In the genomic region with DNA sequence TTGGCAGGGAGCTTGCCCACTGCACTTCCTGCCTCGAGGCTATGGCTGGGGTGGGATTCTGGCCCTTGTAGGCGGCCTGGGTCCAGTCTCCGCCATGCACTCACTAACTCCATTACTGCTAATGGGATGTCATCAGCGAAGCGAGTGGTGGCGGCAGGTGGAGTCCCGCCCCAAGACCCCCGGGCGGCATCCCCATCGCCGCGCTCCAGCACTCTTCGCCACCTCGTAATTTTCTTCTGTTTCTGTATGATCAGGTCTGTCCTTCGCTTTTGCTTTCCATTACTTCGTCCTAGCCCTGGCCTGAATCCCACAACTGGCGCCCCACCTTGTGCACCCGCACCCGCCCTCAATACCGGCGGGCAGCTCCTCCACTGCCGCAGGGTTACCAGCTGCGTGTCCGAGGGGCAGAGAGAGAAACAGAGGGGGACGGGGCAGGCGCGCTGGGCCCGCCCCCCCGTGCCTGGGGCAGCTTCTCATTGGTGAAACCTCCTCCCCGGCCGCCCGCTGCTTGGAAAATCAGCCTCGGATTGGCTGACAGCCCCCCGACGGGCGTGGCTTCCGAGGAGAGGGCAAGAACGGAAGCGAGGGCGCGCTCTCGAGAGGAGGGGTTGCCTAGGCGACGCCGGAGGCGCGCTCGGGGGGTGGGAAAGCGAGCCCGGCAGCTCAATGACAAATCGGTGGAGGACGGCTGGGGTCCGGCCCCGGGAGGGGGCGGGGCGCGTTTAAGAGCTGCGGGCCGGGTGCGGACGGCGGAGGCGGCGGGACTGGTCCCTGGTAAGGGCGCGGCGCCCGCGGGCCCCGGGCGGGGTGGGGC, we compare ENCODE assay signal across 8 cellular contexts. TPM values are rescaled to one million over a fixed set of nuclear protein-coding genes. Genes with fewer than 3 reads are reported as not detected.
DNase-seq lines count a peak whose midpoint lies in the region; ATAC-seq and TF ChIP-seq lines count a peak whose summit lies in the region.

A gene with protein sequence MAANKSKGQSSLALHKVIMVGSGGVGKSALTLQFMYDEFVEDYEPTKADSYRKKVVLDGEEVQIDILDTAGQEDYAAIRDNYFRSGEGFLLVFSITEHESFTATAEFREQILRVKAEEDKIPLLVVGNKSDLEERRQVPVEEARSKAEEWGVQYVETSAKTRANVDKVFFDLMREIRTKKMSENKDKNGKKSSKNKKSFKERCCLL (plus strand): TSS at position 646 of the 814 bp plus-strand sequence. CDS start 25,813 bp downstream, outside the sequence.

- ATAC-seq in HG02885 (IDR thresholded peaks at IDR 0.05; ENCODE audit: poor library complexity, unreplicated experiment): peak; percentile 95
- peak; percentile 95 for ATAC-seq in T-helper 17 cell

- H3K27ac ChIP-seq in left ventricle myocardium inferior (replicated peaks) (peak within 1 kb of the TSS; percentile 98), prostate gland (peak within 1 kb of the TSS; percentile 87 to 94), urinary bladder (ENCODE audit: low read depth) (peak within 1 kb of the TSS; percentile 84)

- H3K36me3 Mint-ChIP-seq in T-helper 17 cell (ENCODE audit: low read depth): peaks cover 8% of the 10 kb centered on the region

- no peaks in the 10 kb centered on the region for H3K9me3 ChIP-seq in T-helper 17 cell (ENCODE audit: control insufficient read depth, low read length, poor library complexity, severe bottlenecking)
- H3K9me3 ChIP-seq in left ventricle myocardium inferior (replicated peaks): no peaks in the 10 kb centered on the region
- H3K9me3 ChIP-seq in prostate gland: no peaks in the 10 kb centered on the region

- peaks cover 52% of the 10 kb centered on the region for H3K4me1 Mint-ChIP-seq in T-helper 17 cell

- peak within 1 kb of the TSS; percentile 91 for H3K27ac Mint-ChIP-seq in T-helper 17 cell

- peak within 1 kb of the TSS; percentile 75 for H3K4me3 ChIP-seq in left ventricle myocardium inferior
- peak within 1 kb of the TSS; percentile 88 to 95 for H3K4me3 ChIP-seq in prostate gland
- peak within 1 kb of the TSS; percentile 91 for H3K4me3 ChIP-seq in urinary bladder (ENCODE audit: low read depth, low read length)

- no peaks in the 10 kb centered on the region for H3K36me3 ChIP-seq in left ventricle myocardium inferior
- no peaks in the 10 kb centered on the region for H3K36me3 ChIP-seq in prostate gland
- H3K36me3 ChIP-seq in urinary bladder (ENCODE audit: insufficient read depth): no peaks in the 10 kb centered on the region

- under 1% methylated on average over 51 of the region's 71 CpGs for WGBS in prostate gland
- under 1% methylated on average over 70 of the region's 71 CpGs for WGBS in urinary bladder

- H3K4me1 ChIP-seq in left ventricle myocardium inferior: peaks cover 66% of the 10 kb centered on the region
- peaks cover 4% of the 10 kb centered on the region for H3K4me1 ChIP-seq in prostate gland (replicated peaks)
- no peaks in the 10 kb centered on the region for H3K4me1 ChIP-seq in urinary bladder (ENCODE audit: insufficient read depth)

- TF ChIP-seq POLR2A in GM15510 (IDR thresholded peaks at IDR 0.05; ENCODE audit: borderline replicate concordance, extremely low read depth, insufficient read length) (peak; percentile 58), prostate gland (IDR thresholded peaks at IDR 0.05) (peak; percentile 83)

- intact Hi-C loops in left ventricle myocardium inferior (cut with micrococcal nuclease) (no loop called here), prostate gland (cut with DNase I) (loop anchor here (2.0 to 10.0 kb wide), 3 partner anchors 30 to 422 kb away; a partner anchor contains a TSS)

- H3K27me3 ChIP-seq in left ventricle myocardium inferior (ENCODE audit: low read depth) (peaks cover 18% of the 10 kb centered on the region), prostate gland (replicated peaks; ENCODE audit: insufficient read depth) (no peaks in the 10 kb centered on the region)

- TF ChIP-seq CTCF in left ventricle myocardium inferior (IDR thresholded peaks at IDR 0.05; ENCODE audit: borderline replicate concordance): no peak
- TF ChIP-seq CTCF in prostate gland (IDR thresholded peaks at IDR 0.05): no peak

- DNase-seq in NCI-H1694 treated with DMSO at 0.1 percent for 48 hours (lab: John Stamatoyannopoulos, UW) (peak; percentile 90), T-helper 17 cell (peak; percentile 98 to 99 (median 98)), amygdala (lab: John Stamatoyannopoulos, UW) (peak; percentile 86 to 99 (median 98)), left ventricle myocardium inferior (peak; percentile 100), prostate gland (ENCODE audit: low spot score) (peak; percentile 100)

- H3K4me3 Mint-ChIP-seq in T-helper 17 cell: peak within 1 kb of the TSS; percentile 100

- peaks cover 23% of the 10 kb centered on the region for H3K27me3 Mint-ChIP-seq in T-helper 17 cell

RNA-seq across cellular contexts. Expression of the gene that starts here (rescaled TPM):
- 10 to 100 TPM; 17.5 to 20.2 TPM for total RNA-seq in T-helper 17 cell
- 45.8 TPM for total RNA-seq in left ventricle myocardium inferior
- 100 to 1,000 TPM in 1 of 2 donors, 10 to 100 TPM in 1; 92.6 to 132 TPM for total RNA-seq in prostate gland
- 60.9 TPM for total RNA-seq in urinary bladder
- polyA plus RNA-seq in urinary bladder: 72.2 TPM

Comparison
In these comparisons a context has a peak if more than half of its experiments do, and no peak if none do; other contexts are left out.
1. Peak in every context shown above with its lines: DNase-seq, ATAC-seq, H3K4me3 ChIP-seq and H3K27ac ChIP-seq.